In the genomic region with DNA sequence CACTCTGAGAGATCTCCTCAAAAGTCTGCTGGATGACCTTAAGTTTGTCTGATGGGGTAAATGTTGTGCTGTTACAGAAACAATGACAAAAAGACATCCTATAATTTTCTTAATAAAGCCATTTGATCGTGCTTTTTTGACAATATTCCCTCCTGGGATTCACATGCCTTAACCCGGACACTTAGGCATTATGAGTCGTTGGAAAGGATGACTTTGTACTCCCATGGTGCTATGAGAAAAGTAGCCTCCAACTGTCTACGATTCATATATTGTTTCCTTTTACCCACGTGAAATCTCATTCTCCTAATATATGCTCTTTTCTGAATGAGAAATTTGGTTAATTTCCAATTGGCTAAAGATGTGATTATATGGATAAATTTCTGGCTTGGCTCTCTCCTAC, we compare ENCODE assay signal across 14 cellular contexts. TPM values are rescaled to one million over a fixed set of nuclear protein-coding genes. Genes with fewer than 3 reads are reported as not detected.
DNase-seq lines count a peak whose midpoint lies in the region; TF ChIP-seq lines count a peak whose summit lies in the region.
"Had no signal": no experiment of that assay in that cellular context is flagged by ENCODE, and none has a peak within 500 bp of the region (broad histone marks: within the 10 kb centered on the region; RNA-seq: fewer than 3 reads in every experiment).

No MANE protein-coding gene starts in this region.

- intact Hi-C loops in dorsolateral prefrontal cortex (cut with DNase I): no loop called here

- DNase-seq in EH (ENCODE audit: low read depth): peak; percentile 35
- peak; percentile 46 for DNase-seq in HT1080 (ENCODE audit: low read depth)
- DNase-seq in RKO (ENCODE audit: low spot score): peak; percentile 13
- no peak for DNase-seq in NCI-H526 (lab: John Stamatoyannopoulos, UW)
- DNase-seq in SKM-1 treated with dmso at 0.1 percent for 144 hours (lab: John Stamatoyannopoulos, UW; ENCODE audit: unreplicated experiment): no peak
- no peak for DNase-seq in dorsolateral prefrontal cortex
- no peak for DNase-seq in CD1c-positive myeloid dendritic cell (ENCODE audit: extremely low spot score)
- DNase-seq: BE2C; CD8-positive, alpha-beta memory T cell; GOT3; HCEC 1CT; Karpas-422 had no signal

- H3K27ac ChIP-seq in dorsolateral prefrontal cortex: no peak overlapping the region
- H3K27ac ChIP-seq: C4-2B had no signal

- TF ChIP-seq CTCF in dorsolateral prefrontal cortex (IDR thresholded peaks at IDR 0.05 in 54 of 56, conservative IDR thresholded peaks at IDR 0.05 in 2 of 56; ENCODE audit: low read depth in 1 of 56, partially characterized antibody in 56 of 56): no peak

- no peak overlapping the region for H3K4me3 ChIP-seq in dorsolateral prefrontal cortex
- H3K4me3 ChIP-seq: K562 had no signal

- no peaks in the 10 kb centered on the region for H3K27me3 ChIP-seq in dorsolateral prefrontal cortex
- H3K27me3 ChIP-seq: BE2C had no signal

RNA-seq across cellular contexts. Expression of a gene that starts 6.1 kb away (rescaled TPM):
- total RNA-seq in HT1080 (2014; rRNA removed; shearing (Covaris generic)): 26.4 and 31.2 TPM in 2 replicates
- 18.7 and 19.3 TPM in 2 replicates for polyA plus RNA-seq in HT1080 (2015; cell fraction: cytosol; rRNA removed)
- 32.7 and 41.7 TPM in 2 replicates for polyA plus RNA-seq in HT1080 (2015; cell fraction: nucleus; rRNA removed)
- 1 to 10 TPM in 59 of 120 experiments, under 1 TPM in 61; 0.23 to 2.4 (median 0.99) TPM for total RNA-seq in dorsolateral prefrontal cortex
- total RNA-seq: CD8-positive, alpha-beta memory T cell; K562 had no signal
- polyA plus RNA-seq: CD8-positive, alpha-beta memory T cell had no signal

Comparison
In these comparisons a context has a peak if more than half of its experiments do, and no peak if none do; other contexts are left out.
1. DNase-seq: peak in EH (single experiment), HT1080 (single experiment) and RKO (single experiment); none in NCI-H526 (0 of 2), SKM-1 treated with dmso at 0.1 percent for 144 hours (single experiment), dorsolateral prefrontal cortex (0 of 10) and CD1c-positive myeloid dendritic cell (single experiment).